ENCODE assay signal across 18 cellular contexts in genomic region chr13:46380242-46380641, GRCh38. TPM values are rescaled to one million over a fixed set of nuclear protein-coding genes. Genes with fewer than 3 reads are reported as not detected.
"Had no signal": no experiment of that assay in that cellular context is flagged by ENCODE, and none has a peak within 500 bp of the region (broad histone marks: within the 10 kb centered on the region; RNA-seq: fewer than 3 reads in every experiment).

No MANE protein-coding gene starts in this region.

- H3K27ac Mint-ChIP-seq: activated naive CD4-positive, alpha-beta T cell treated with anti-CD3 and anti-CD28 coated beads for 36 hours; naive thymus-derived CD4-positive, alpha-beta T cell had no signal

- H3K36me3 ChIP-seq: esophagus muscularis mucosa, left lung, pancreas, stomach, upper lobe of left lung had no signal

- H3K4me3 ChIP-seq: esophagus muscularis mucosa, hepatocyte, left lung, pancreas, stomach, testis, upper lobe of left lung had no signal

- FAIRE-seq: pancreas had no signal

- H3K4me1 ChIP-seq: esophagus muscularis mucosa, pancreas, stomach, testis, upper lobe of left lung had no signal

- DNase-seq: activated naive CD4-positive, alpha-beta T cell treated with anti-CD3 and anti-CD28 coated beads for 36 hours; activated naive CD8-positive, alpha-beta T cell treated with anti-CD3 and anti-CD28 coated beads, Interleukin-2, amount 50 U/mL, for 24 hours; activated T-cell treated with anti-CD3 and anti-CD28 coated beads for 4 hours; aorta; cortex of kidney; effector CD4-positive, alpha-beta T cell; islet precursor cell; left lung; mammary epithelial cell; naive thymus-derived CD4-positive, alpha-beta T cell; pancreas; stomach; testis; upper lobe of left lung had no signal

- H3K9me3 Mint-ChIP-seq: activated naive CD4-positive, alpha-beta T cell treated with anti-CD3 and anti-CD28 coated beads for 36 hours; activated naive CD8-positive, alpha-beta T cell treated with anti-CD3 and anti-CD28 coated beads, Interleukin-2, amount 50 U/mL, for 24 hours; naive thymus-derived CD4-positive, alpha-beta T cell had no signal

- H3K9me3 ChIP-seq: esophagus muscularis mucosa, left lung, pancreas, stomach, testis, upper lobe of left lung had no signal

- H3K27ac ChIP-seq: esophagus muscularis mucosa, hepatocyte, pancreas, stomach, testis, upper lobe of left lung had no signal

- H3K4me3 Mint-ChIP-seq: activated naive CD4-positive, alpha-beta T cell treated with anti-CD3 and anti-CD28 coated beads for 36 hours; activated naive CD8-positive, alpha-beta T cell treated with anti-CD3 and anti-CD28 coated beads, Interleukin-2, amount 50 U/mL, for 24 hours; naive thymus-derived CD4-positive, alpha-beta T cell had no signal

- ATAC-seq: activated naive CD8-positive, alpha-beta T cell treated with anti-CD3 and anti-CD28 coated beads, Interleukin-2, amount 50 U/mL, for 24 hours; left lung; naive thymus-derived CD4-positive, alpha-beta T cell; pancreas; sciatic nerve had no signal

- H3K27me3 ChIP-seq: pancreas, testis, upper lobe of left lung had no signal

RNA-seq across cellular contexts. Expression of gene RUBCNL, which starts 6.8 kb away (rescaled TPM):
- total RNA-seq: glomerular endothelial cell had no signal
